9 cellular contexts compared by ENCODE assay signal in genomic region chr2:171529914-171530313, GRCh38. TPM values are rescaled to one million over a fixed set of nuclear protein-coding genes. Genes with fewer than 3 reads are reported as not detected.
DNase-seq lines count a peak whose midpoint lies in the region; ATAC-seq and TF ChIP-seq lines count a peak whose summit lies in the region.
"Had no signal": no experiment of that assay in that cellular context is flagged by ENCODE, and none has a peak within 500 bp of the region (broad histone marks: within the 10 kb centered on the region; RNA-seq: fewer than 3 reads in every experiment).

No MANE protein-coding gene starts in this region.

- H3K4me3 Mint-ChIP-seq in Calu3 (ENCODE audit: low read depth, unreplicated experiment) = no peak overlapping the region

- H3K9ac ChIP-seq in GM23248 = no peak overlapping the region

- peaks cover 31% of the 10 kb centered on the region for H3K4me1 ChIP-seq in GM23248 (ENCODE audit: insufficient read depth)
- peaks cover 4 to 35% of the 10 kb centered on the region in 2 donors for H3K4me1 ChIP-seq in ascending aorta

- CTCF ChIA-PET in Calu3 (lab: Charles Lee) = interaction anchor here (0.7 kb wide), 1 partner anchor 293 kb away, joined by 5 read pairs; no protein-coding TSS in a partner anchor

- H3K9me3 ChIP-seq in GM23248 (ENCODE audit: low read depth) (no peaks in the 10 kb centered on the region), ascending aorta (no peaks in the 10 kb centered on the region)

- WGBS in GM23248 (ENCODE audit: low coverage in 1 of 2, low lambda C conversion rate in 2 of 2, missing lambda C conversion rate in 2 of 2), 2 experiments = 96 to 100% methylated on average over 1 of the region's 1 CpG

- H3K36me3 Mint-ChIP-seq in Calu3 (ENCODE audit: insufficient read depth, unreplicated experiment) = no peaks in the 10 kb centered on the region

- 0 out of 2 replicates have a peak overlapping the region, but pooled peaks have one; percentile 85 for H3K27ac ChIP-seq in GM23248
- peak overlapping the region; percentile 75 to 77 for H3K27ac ChIP-seq in ascending aorta

- H3K4me3 ChIP-seq in GM23248 (no peak overlapping the region), ascending aorta (no peak overlapping the region)

- H3F3A ChIP-seq in GM23248 (ENCODE audit: insufficient read depth) = peaks cover 38% of the 10 kb centered on the region

- TF ChIP-seq CTCF in Calu3 (IDR thresholded peaks at IDR 0.05; ENCODE audit: unreplicated experiment) (peak; percentile 59), ascending aorta (IDR thresholded peaks at IDR 0.05) (peak in 2 of 3 experiments; percentile 33 to 44)

- no peaks in the 10 kb centered on the region for H3K9me2 ChIP-seq in GM23248 (ENCODE audit: insufficient read depth)

- H3K79me2 ChIP-seq in GM23248 (ENCODE audit: insufficient read depth) = peaks cover 89% of the 10 kb centered on the region

- no peak overlapping the region for H2AFZ ChIP-seq in GM23248

- H4K20me1 ChIP-seq in GM23248 (ENCODE audit: insufficient read depth) = peaks cover 6% of the 10 kb centered on the region; the same call in 1 of the 2 replicates

- peak; percentile 28 for DNase-seq in Calu3
- DNase-seq in GM23248 = peak; percentile 44
- DNase-seq in ascending aorta (ENCODE audit: low spot score in 2 of 2) = no peak
- peak; percentile 26 for DNase-seq in myocyte (ENCODE audit: low read depth)
- no peak for DNase-seq in SKM-1 (lab: John Stamatoyannopoulos, UW; ENCODE audit: unreplicated experiment)
- DNase-seq: KG1 had no signal

- H3K9me3 Mint-ChIP-seq in Calu3 (ENCODE audit: low read depth, unreplicated experiment) = peaks cover 2% of the 10 kb centered on the region

- no peak overlapping the region for H3K27ac Mint-ChIP-seq in Calu3 (ENCODE audit: unreplicated experiment)

- intact Hi-C loops in Calu3 (cut with micrococcal nuclease; ENCODE audit: unreplicated experiment) = no loop called here
- intact Hi-C loops in ascending aorta (cut with DNase I) = no loop called here

- ATAC-seq in HG02885 (IDR thresholded peaks at IDR 0.05; ENCODE audit: poor library complexity, unreplicated experiment) = no peak
- no peak for ATAC-seq in HG02798 (IDR thresholded peaks at IDR 0.05; ENCODE audit: poor library complexity, unreplicated experiment)
- ATAC-seq: sciatic nerve had no signal

- no peak overlapping the region for H3K4me2 ChIP-seq in GM23248 (ENCODE audit: unreplicated experiment)

- no peaks in the 10 kb centered on the region for H3K4me1 Mint-ChIP-seq in Calu3 (ENCODE audit: low read depth, unreplicated experiment)

- in situ Hi-C loops in GM23248 (cut with MboI) = no loop called here

- H3K36me3 ChIP-seq in GM23248 (ENCODE audit: low read depth) (peaks cover 5% of the 10 kb centered on the region; the same call in 1 of the 2 replicates), ascending aorta (peaks cover 0 to 5% of the 10 kb centered on the region in 2 donors)

- no TSS peak for BruUV-seq in Calu3 (replicated peaks; lab: Mats Ljungman, UMichigan)

- H3K27me3 Mint-ChIP-seq in Calu3 (ENCODE audit: unreplicated experiment) = peaks cover 71% of the 10 kb centered on the region

- H3K27me3 ChIP-seq in GM23248 (replicated peaks; ENCODE audit: insufficient read depth) (no peaks in the 10 kb centered on the region), ascending aorta (no peaks in the 10 kb centered on the region)

RNA-seq across cellular contexts. Expression of gene CYBRD1, which starts 7.6 kb away (rescaled TPM):
- total RNA-seq in Calu3 (2022) (2.3 and 2.6 TPM in 2 replicates), ascending aorta (222 TPM), myocyte (163 and 175 TPM in 2 replicates)
- 222 and 248 TPM in 2 replicates for total RNA-seq in GM23248 (2014; rRNA removed; shearing (Covaris generic))
- polyA plus RNA-seq in GM23248 (2016; fragmentation: Nextera tagmentation; extraction: Ambion mirVana) = 166 and 168 TPM in 2 replicates
- polyA plus RNA-seq in myocyte (2012) = 199 TPM

Comparison
In these comparisons a context has a peak if more than half of its experiments do, and no peak if none do; other contexts are left out.
1. DNase-seq: peak in Calu3 (single experiment), GM23248 (single experiment) and myocyte (single experiment); none in ascending aorta (0 of 2) and SKM-1 (single experiment).
2. RNA of gene CYBRD1, which starts 7.6 kb away (total RNA-seq): 222 to 248 TPM in GM23248, 222 TPM in ascending aorta (single experiment) and 163 to 175 TPM in myocyte; 2.3 to 2.6 TPM in Calu3; every median in the first group is over 10 times any median in the second.